ENCODE assay signal across 1 cellular context in the genomic region with DNA sequence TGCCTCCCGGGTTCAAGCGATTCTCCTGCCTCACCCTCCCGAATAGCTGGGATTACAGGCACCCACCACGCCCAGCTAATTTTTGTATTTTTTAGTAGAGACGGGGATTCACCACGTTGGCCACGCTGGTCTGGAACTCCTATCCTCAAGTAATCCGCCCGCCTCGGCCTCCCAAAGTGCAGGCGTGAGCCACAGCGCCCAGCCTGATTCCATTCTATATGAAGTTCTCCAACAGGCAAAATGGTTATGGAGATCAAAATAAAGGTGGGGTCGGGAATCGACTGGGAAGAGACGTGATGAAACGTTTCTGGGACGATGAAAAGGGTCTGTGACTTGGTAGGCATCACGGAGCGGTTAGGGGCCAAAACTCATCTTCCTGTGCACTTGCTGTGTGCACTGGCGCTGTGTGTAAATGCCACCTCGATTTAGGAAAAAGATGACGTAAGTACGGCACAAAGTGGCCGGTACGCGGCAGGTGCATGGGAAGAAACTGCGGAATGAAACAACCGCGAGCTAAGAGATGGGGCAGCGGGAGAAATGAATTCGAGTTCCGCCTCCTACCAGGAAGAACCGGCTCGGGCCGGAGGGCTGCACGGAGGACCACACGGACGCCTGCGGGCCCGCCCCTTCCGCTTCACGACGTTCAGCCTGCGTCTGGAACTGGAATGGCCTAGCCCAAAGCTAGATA.
TF ChIP-seq lines count a peak whose summit lies in the region.

No MANE protein-coding gene starts in this region.

TF ChIP-seq in K562, 482 proteins besides CTCF, POLR2A, EP300 and RAD21 (continued from another document and continues in another):
- TF ChIP-seq, protein P1, sequence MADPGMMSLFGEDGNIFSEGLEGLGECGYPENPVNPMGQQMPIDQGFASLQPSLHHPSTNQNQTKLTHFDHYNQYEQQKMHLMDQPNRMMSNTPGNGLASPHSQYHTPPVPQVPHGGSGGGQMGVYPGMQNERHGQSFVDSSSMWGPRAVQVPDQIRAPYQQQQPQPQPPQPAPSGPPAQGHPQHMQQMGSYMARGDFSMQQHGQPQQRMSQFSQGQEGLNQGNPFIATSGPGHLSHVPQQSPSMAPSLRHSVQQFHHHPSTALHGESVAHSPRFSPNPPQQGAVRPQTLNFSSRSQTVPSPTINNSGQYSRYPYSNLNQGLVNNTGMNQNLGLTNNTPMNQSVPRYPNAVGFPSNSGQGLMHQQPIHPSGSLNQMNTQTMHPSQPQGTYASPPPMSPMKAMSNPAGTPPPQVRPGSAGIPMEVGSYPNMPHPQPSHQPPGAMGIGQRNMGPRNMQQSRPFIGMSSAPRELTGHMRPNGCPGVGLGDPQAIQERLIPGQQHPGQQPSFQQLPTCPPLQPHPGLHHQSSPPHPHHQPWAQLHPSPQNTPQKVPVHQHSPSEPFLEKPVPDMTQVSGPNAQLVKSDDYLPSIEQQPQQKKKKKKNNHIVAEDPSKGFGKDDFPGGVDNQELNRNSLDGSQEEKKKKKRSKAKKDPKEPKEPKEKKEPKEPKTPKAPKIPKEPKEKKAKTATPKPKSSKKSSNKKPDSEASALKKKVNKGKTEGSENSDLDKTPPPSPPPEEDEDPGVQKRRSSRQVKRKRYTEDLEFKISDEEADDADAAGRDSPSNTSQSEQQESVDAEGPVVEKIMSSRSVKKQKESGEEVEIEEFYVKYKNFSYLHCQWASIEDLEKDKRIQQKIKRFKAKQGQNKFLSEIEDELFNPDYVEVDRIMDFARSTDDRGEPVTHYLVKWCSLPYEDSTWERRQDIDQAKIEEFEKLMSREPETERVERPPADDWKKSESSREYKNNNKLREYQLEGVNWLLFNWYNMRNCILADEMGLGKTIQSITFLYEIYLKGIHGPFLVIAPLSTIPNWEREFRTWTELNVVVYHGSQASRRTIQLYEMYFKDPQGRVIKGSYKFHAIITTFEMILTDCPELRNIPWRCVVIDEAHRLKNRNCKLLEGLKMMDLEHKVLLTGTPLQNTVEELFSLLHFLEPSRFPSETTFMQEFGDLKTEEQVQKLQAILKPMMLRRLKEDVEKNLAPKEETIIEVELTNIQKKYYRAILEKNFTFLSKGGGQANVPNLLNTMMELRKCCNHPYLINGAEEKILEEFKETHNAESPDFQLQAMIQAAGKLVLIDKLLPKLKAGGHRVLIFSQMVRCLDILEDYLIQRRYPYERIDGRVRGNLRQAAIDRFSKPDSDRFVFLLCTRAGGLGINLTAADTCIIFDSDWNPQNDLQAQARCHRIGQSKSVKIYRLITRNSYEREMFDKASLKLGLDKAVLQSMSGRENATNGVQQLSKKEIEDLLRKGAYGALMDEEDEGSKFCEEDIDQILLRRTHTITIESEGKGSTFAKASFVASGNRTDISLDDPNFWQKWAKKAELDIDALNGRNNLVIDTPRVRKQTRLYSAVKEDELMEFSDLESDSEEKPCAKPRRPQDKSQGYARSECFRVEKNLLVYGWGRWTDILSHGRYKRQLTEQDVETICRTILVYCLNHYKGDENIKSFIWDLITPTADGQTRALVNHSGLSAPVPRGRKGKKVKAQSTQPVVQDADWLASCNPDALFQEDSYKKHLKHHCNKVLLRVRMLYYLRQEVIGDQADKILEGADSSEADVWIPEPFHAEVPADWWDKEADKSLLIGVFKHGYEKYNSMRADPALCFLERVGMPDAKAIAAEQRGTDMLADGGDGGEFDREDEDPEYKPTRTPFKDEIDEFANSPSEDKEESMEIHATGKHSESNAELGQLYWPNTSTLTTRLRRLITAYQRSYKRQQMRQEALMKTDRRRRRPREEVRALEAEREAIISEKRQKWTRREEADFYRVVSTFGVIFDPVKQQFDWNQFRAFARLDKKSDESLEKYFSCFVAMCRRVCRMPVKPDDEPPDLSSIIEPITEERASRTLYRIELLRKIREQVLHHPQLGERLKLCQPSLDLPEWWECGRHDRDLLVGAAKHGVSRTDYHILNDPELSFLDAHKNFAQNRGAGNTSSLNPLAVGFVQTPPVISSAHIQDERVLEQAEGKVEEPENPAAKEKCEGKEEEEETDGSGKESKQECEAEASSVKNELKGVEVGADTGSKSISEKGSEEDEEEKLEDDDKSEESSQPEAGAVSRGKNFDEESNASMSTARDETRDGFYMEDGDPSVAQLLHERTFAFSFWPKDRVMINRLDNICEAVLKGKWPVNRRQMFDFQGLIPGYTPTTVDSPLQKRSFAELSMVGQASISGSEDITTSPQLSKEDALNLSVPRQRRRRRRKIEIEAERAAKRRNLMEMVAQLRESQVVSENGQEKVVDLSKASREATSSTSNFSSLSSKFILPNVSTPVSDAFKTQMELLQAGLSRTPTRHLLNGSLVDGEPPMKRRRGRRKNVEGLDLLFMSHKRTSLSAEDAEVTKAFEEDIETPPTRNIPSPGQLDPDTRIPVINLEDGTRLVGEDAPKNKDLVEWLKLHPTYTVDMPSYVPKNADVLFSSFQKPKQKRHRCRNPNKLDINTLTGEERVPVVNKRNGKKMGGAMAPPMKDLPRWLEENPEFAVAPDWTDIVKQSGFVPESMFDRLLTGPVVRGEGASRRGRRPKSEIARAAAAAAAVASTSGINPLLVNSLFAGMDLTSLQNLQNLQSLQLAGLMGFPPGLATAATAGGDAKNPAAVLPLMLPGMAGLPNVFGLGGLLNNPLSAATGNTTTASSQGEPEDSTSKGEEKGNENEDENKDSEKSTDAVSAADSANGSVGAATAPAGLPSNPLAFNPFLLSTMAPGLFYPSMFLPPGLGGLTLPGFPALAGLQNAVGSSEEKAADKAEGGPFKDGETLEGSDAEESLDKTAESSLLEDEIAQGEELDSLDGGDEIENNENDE (IDR thresholded peaks at IDR 0.05; ENCODE audit: low read depth, low read length): no peak
- TF ChIP-seq, protein P2, sequence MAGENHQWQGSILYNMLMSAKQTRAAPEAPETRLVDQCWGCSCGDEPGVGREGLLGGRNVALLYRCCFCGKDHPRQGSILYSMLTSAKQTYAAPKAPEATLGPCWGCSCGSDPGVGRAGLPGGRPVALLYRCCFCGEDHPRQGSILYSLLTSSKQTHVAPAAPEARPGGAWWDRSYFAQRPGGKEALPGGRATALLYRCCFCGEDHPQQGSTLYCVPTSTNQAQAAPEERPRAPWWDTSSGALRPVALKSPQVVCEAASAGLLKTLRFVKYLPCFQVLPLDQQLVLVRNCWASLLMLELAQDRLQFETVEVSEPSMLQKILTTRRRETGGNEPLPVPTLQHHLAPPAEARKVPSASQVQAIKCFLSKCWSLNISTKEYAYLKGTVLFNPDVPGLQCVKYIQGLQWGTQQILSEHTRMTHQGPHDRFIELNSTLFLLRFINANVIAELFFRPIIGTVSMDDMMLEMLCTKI (IDR thresholded peaks at IDR 0.05; ENCODE audit: partially characterized antibody): no peak
- TF ChIP-seq ESRRA (IDR thresholded peaks at IDR 0.05; ENCODE audit: borderline replicate concordance, low read depth): no peak
- TF ChIP-seq ZNF232 (CRISPR knock-in tag; IDR thresholded peaks at IDR 0.05): no peak
- TF ChIP-seq, protein P3, sequence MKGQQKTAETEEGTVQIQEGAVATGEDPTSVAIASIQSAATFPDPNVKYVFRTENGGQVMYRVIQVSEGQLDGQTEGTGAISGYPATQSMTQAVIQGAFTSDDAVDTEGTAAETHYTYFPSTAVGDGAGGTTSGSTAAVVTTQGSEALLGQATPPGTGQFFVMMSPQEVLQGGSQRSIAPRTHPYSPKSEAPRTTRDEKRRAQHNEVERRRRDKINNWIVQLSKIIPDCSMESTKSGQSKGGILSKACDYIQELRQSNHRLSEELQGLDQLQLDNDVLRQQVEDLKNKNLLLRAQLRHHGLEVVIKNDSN (CRISPR knock-in tag; IDR thresholded peaks at IDR 0.05): no peak; the same call in 1 of the 2 replicates
- peak; percentile 99 for TF ChIP-seq KLF16 (IDR thresholded peaks at IDR 0.05)
- TF ChIP-seq, protein P4, sequence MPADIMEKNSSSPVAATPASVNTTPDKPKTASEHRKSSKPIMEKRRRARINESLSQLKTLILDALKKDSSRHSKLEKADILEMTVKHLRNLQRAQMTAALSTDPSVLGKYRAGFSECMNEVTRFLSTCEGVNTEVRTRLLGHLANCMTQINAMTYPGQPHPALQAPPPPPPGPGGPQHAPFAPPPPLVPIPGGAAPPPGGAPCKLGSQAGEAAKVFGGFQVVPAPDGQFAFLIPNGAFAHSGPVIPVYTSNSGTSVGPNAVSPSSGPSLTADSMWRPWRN (IDR thresholded peaks at IDR 0.05; ENCODE audit: low read depth): 0 out of 2 replicates have a peak, but pooled peaks have one; percentile 8
- no peak for TF ChIP-seq HDAC8 (tag; IDR thresholded peaks at IDR 0.05)
- TF ChIP-seq ARHGAP35 (IDR thresholded peaks at IDR 0.05; ENCODE audit: partially characterized antibody): no peak
- TF ChIP-seq MTA2 (IDR thresholded peaks at IDR 0.05; ENCODE audit: low read depth): no peak
- TF ChIP-seq, protein P5, sequence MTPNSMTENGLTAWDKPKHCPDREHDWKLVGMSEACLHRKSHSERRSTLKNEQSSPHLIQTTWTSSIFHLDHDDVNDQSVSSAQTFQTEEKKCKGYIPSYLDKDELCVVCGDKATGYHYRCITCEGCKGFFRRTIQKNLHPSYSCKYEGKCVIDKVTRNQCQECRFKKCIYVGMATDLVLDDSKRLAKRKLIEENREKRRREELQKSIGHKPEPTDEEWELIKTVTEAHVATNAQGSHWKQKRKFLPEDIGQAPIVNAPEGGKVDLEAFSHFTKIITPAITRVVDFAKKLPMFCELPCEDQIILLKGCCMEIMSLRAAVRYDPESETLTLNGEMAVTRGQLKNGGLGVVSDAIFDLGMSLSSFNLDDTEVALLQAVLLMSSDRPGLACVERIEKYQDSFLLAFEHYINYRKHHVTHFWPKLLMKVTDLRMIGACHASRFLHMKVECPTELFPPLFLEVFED (CRISPR knock-in tag; conservative IDR thresholded peaks at IDR 0.05): no peak
- TF ChIP-seq STAT5B (CRISPR knock-in tag; IDR thresholded peaks at IDR 0.05): no peak
- TF ChIP-seq ZBTB8A (IDR thresholded peaks at IDR 0.05; ENCODE audit: partially characterized antibody): no peak
- TF ChIP-seq KAT8 (IDR thresholded peaks at IDR 0.05; ENCODE audit: low read depth): no peak
- no peak for TF ChIP-seq MIER1 (IDR thresholded peaks at IDR 0.05; ENCODE audit: low read depth)
- no peak for TF ChIP-seq ZNF707 (CRISPR knock-in tag; conservative IDR thresholded peaks at IDR 0.05)
- TF ChIP-seq XRCC5 (IDR thresholded peaks at IDR 0.05; ENCODE audit: low read depth, low read length): no peak
- no peak for TF ChIP-seq ZNF445 (CRISPR knock-in tag; IDR thresholded peaks at IDR 0.05; ENCODE audit: low read depth)
- peak; percentile 46 for TF ChIP-seq ZFP36 (IDR thresholded peaks at IDR 0.05; ENCODE audit: low read depth, low read length, partially characterized antibody)
- no peak for TF ChIP-seq ZNF184 (CRISPR knock-in tag; IDR thresholded peaks at IDR 0.05)
- TF ChIP-seq, protein P6, sequence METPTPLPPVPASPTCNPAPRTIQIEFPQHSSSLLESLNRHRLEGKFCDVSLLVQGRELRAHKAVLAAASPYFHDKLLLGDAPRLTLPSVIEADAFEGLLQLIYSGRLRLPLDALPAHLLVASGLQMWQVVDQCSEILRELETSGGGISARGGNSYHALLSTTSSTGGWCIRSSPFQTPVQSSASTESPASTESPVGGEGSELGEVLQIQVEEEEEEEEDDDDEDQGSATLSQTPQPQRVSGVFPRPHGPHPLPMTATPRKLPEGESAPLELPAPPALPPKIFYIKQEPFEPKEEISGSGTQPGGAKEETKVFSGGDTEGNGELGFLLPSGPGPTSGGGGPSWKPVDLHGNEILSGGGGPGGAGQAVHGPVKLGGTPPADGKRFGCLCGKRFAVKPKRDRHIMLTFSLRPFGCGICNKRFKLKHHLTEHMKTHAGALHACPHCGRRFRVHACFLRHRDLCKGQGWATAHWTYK (CRISPR knock-in tag; IDR thresholded peaks at IDR 0.05): no peak
- no peak for TF ChIP-seq MYNN (IDR thresholded peaks at IDR 0.05)
- no peak for TF ChIP-seq MYNN (CRISPR knock-in tag; IDR thresholded peaks at IDR 0.05)
- peak; percentile 90 for TF ChIP-seq GABPA (tag; conservative IDR thresholded peaks at IDR 0.05; ENCODE audit: low read depth)
- TF ChIP-seq FOXM1 (IDR thresholded peaks at IDR 0.05; ENCODE audit: low read depth): no peak
- TF ChIP-seq FOXM1 (CRISPR knock-in tag; IDR thresholded peaks at IDR 0.05; ENCODE audit: low read depth): no peak
- TF ChIP-seq, protein P7, sequence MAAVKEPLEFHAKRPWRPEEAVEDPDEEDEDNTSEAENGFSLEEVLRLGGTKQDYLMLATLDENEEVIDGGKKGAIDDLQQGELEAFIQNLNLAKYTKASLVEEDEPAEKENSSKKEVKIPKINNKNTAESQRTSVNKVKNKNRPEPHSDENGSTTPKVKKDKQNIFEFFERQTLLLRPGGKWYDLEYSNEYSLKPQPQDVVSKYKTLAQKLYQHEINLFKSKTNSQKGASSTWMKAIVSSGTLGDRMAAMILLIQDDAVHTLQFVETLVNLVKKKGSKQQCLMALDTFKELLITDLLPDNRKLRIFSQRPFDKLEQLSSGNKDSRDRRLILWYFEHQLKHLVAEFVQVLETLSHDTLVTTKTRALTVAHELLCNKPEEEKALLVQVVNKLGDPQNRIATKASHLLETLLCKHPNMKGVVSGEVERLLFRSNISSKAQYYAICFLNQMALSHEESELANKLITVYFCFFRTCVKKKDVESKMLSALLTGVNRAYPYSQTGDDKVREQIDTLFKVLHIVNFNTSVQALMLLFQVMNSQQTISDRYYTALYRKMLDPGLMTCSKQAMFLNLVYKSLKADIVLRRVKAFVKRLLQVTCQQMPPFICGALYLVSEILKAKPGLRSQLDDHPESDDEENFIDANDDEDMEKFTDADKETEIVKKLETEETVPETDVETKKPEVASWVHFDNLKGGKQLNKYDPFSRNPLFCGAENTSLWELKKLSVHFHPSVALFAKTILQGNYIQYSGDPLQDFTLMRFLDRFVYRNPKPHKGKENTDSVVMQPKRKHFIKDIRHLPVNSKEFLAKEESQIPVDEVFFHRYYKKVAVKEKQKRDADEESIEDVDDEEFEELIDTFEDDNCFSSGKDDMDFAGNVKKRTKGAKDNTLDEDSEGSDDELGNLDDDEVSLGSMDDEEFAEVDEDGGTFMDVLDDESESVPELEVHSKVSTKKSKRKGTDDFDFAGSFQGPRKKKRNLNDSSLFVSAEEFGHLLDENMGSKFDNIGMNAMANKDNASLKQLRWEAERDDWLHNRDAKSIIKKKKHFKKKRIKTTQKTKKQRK (IDR thresholded peaks at IDR 0.05; ENCODE audit: borderline replicate concordance, low read depth, low read length): no peak
- no peak for TF ChIP-seq BCL6 (CRISPR knock-in tag; IDR thresholded peaks at IDR 0.05)
- no peak for TF ChIP-seq ZNF586 (CRISPR knock-in tag; conservative IDR thresholded peaks at IDR 0.05)
- TF ChIP-seq BCOR (IDR thresholded peaks at IDR 0.05): peak; percentile 56; the same call in 1 of the 2 replicates
- TF ChIP-seq SRF (CRISPR knock-in tag; IDR thresholded peaks at IDR 0.05): no peak
- no peak for TF ChIP-seq YBX1 (IDR thresholded peaks at IDR 0.05)
- no peak for TF ChIP-seq ZNF133 (CRISPR knock-in tag; IDR thresholded peaks at IDR 0.05)
- no peak for TF ChIP-seq RHOXF2B (CRISPR knock-in tag; conservative IDR thresholded peaks at IDR 0.05)
- TF ChIP-seq, protein P8, sequence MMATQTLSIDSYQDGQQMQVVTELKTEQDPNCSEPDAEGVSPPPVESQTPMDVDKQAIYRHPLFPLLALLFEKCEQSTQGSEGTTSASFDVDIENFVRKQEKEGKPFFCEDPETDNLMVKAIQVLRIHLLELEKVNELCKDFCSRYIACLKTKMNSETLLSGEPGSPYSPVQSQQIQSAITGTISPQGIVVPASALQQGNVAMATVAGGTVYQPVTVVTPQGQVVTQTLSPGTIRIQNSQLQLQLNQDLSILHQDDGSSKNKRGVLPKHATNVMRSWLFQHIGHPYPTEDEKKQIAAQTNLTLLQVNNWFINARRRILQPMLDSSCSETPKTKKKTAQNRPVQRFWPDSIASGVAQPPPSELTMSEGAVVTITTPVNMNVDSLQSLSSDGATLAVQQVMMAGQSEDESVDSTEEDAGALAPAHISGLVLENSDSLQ (IDR thresholded peaks at IDR 0.05): no peak
- TF ChIP-seq NRF1 (conservative IDR thresholded peaks at IDR 0.05 in 1 of 2, IDR thresholded peaks at IDR 0.05 in 1 of 2): 0 out of 4 replicates have a peak, but pooled peaks of 1 of the 2 experiments have one; percentile 26
- TF ChIP-seq ZNF354B (CRISPR knock-in tag; IDR thresholded peaks at IDR 0.05): no peak
- peak; percentile 49; the same call in 1 of the 2 replicates for TF ChIP-seq CREB1 (IDR thresholded peaks at IDR 0.05)
- TF ChIP-seq CREB1 (CRISPR knock-in tag; IDR thresholded peaks at IDR 0.05): no peak; the same call in none of the 2 replicates
